18 cellular contexts compared by ENCODE assay signal in genomic region chr2:10555810-10556111, GRCh38.
DNase-seq lines count a peak whose midpoint lies in the region; ATAC-seq, FAIRE-seq and TF ChIP-seq lines count a peak whose summit lies in the region.
"Had no signal": no experiment of that assay in that cellular context is flagged by ENCODE, and none has a peak within 500 bp of the region (broad histone marks: within the 10 kb centered on the region; RNA-seq: fewer than 3 reads in every experiment).

No MANE protein-coding gene starts in this region.

- H3K36me3 ChIP-seq in heart right ventricle (no peaks in the 10 kb centered on the region), H1 (ENCODE audit: control insufficient read depth in 2 of 4, insufficient read depth in 4 of 4, low read length in 3 of 4) (no peaks in the 10 kb centered on the region), esophagus squamous epithelium (peaks cover 0 to under 1% (median 0%) of the 10 kb centered on the region in 3 donors)
- H3K36me3 ChIP-seq: HAP-1 had no signal

- no peak for TF ChIP-seq EP300 in H1 (IDR thresholded peaks at IDR 0.05; ENCODE audit: borderline replicate concordance in 1 of 2, low read depth in 2 of 2, low read length in 2 of 2)

- no peak overlapping the region for H2BK120ac ChIP-seq in H1 (replicated peaks; ENCODE audit: low read depth, low read length)

- ATAC-seq in heart right ventricle (peak in 1 of 8 donors; percentile 2), left ventricle myocardium superior (no peak), HG03045 (IDR thresholded peaks at IDR 0.05; ENCODE audit: unreplicated experiment) (no peak), GM21529 (IDR thresholded peaks at IDR 0.05; ENCODE audit: unreplicated experiment) (no peak)

- H3K56ac ChIP-seq in H1 (replicated peaks; ENCODE audit: insufficient read length, low read depth, low read length), result no peak overlapping the region

- peak overlapping the region; percentile 15; the same call in 1 of the 2 replicates for H4K8ac ChIP-seq in H1 (ENCODE audit: extremely low read depth, insufficient read depth, low read length)

- CTCF ChIA-PET in H1 (lab: Charles Lee; ENCODE audit: partially characterized antibody), result interaction anchor here (0.6 to 2.8 kb wide), 8 partner anchors 9 to 103 kb away, joined by 3 to 11 read pairs (median 4); no protein-coding TSS in a partner anchor

- DNase-seq in heart right ventricle (no peak), left ventricle myocardium superior (no peak), NCI-H2171 (lab: John Stamatoyannopoulos, UW) (peak; percentile 28), H1 (ENCODE audit: low read depth in 1 of 2, low spot score in 2 of 2) (no peak), esophagus squamous epithelium (lab: John Stamatoyannopoulos, UW) (no peak)
- DNase-seq: Caco-2; CD4-positive, alpha-beta T cell; DMS53; DND-41; EL; KG1 had no signal

- H3K14ac ChIP-seq in H1 (ENCODE audit: insufficient read length), result no peak overlapping the region

- H3K27me3 ChIP-seq in heart right ventricle (peaks cover 0 to 8% (median 0%) of the 10 kb centered on the region in 7 donors), H1 (replicated peaks in 1 of 4; ENCODE audit: control insufficient read depth in 3 of 4, extremely low read depth in 1 of 4, insufficient read depth in 3 of 4, low read length in 3 of 4) (no peaks in the 10 kb centered on the region), esophagus squamous epithelium (peaks cover 0 to 11% (median 0%) of the 10 kb centered on the region in 4 donors)

- no peak for TF ChIP-seq CTCF in heart right ventricle (IDR thresholded peaks at IDR 0.05)
- TF ChIP-seq CTCF in H1 (IDR thresholded peaks at IDR 0.05; ENCODE audit: control extremely low read depth in 1 of 3, insufficient read depth in 1 of 3, low read depth in 1 of 3, low read length in 3 of 3), result no peak
- TF ChIP-seq CTCF in esophagus squamous epithelium (IDR thresholded peaks at IDR 0.05), result no peak

- intact Hi-C loops in heart right ventricle (cut with DNase I) (no loop called here), left ventricle myocardium superior (cut with micrococcal nuclease) (no loop called here), esophagus squamous epithelium (cut with DNase I) (no loop called here)

- no peak overlapping the region for H2BK5ac ChIP-seq in H1 (ENCODE audit: low read depth, low read length)

- POLR2A ChIA-PET in H1 (lab: Charles Lee; ENCODE audit: partially characterized antibody), result no interaction called here

- no peak overlapping the region for H2BK15ac ChIP-seq in H1 (ENCODE audit: low read length)

- TF ChIP-seq POLR2A in H1 (IDR thresholded peaks at IDR 0.05; ENCODE audit: control extremely low read depth in 1 of 2, low read depth in 2 of 2, low read length in 2 of 2) (no peak), esophagus squamous epithelium (IDR thresholded peaks at IDR 0.05) (no peak)

- no peak overlapping the region for H3K4me2 ChIP-seq in H1 (ENCODE audit: insufficient read depth in 1 of 2, low read depth in 2 of 2, low read length in 2 of 2)

- peak overlapping the region in 6 of 10 donors; percentile 10 to 65 (median 36) for H3K27ac ChIP-seq in heart right ventricle
- H3K27ac ChIP-seq in H1 (ENCODE audit: low read depth, low read length), result no peak overlapping the region
- H3K27ac ChIP-seq in esophagus squamous epithelium, result no peak overlapping the region
- H3K27ac ChIP-seq: C4-2B had no signal

- H2AK5ac ChIP-seq in H1 (ENCODE audit: low read depth, low read length), result no peak overlapping the region

- H3K9me3 ChIP-seq in heart right ventricle, result peaks cover 0 to 6% (median 0%) of the 10 kb centered on the region in 11 donors
- H3K9me3 ChIP-seq in H1 (ENCODE audit: insufficient read depth in 2 of 2, low read depth in 1 of 2, low read length in 1 of 2), result peaks cover 0 to 3% of the 10 kb centered on the region in 2 experiments; a peak in 1 of 4 replicates
- no peaks in the 10 kb centered on the region for H3K9me3 ChIP-seq in esophagus squamous epithelium
- H3K9me3 ChIP-seq: Caco-2, HAP-1 had no signal

- peak overlapping the region in 1 of 10 donors; percentile 11 for H3K4me3 ChIP-seq in heart right ventricle
- H3K4me3 ChIP-seq in H1 (ENCODE audit: extremely low read depth in 1 of 4, insufficient read depth in 2 of 4, low read depth in 3 of 4, low read length in 4 of 4), result no peak overlapping the region
- no peak overlapping the region for H3K4me3 ChIP-seq in esophagus squamous epithelium
- H3K4me3 ChIP-seq: HAP-1 had no signal

- no peak overlapping the region for H4K91ac ChIP-seq in H1 (replicated peaks; ENCODE audit: insufficient read length, low read length)

- peaks cover 0 to 25% (median 5%) of the 10 kb centered on the region in 9 donors for H3K4me1 ChIP-seq in heart right ventricle
- H3K4me1 ChIP-seq in H1 (replicated peaks in 1 of 4; ENCODE audit: control insufficient read depth in 3 of 4, insufficient read depth in 4 of 4, low read length in 3 of 4), result peaks cover 0 to 7% (median 0%) of the 10 kb centered on the region in 4 experiments; a peak in 2 of 7 replicates
- H3K4me1 ChIP-seq in esophagus squamous epithelium, result peaks cover 0 to 3% (median 0%) of the 10 kb centered on the region in 3 donors
- H3K4me1 ChIP-seq: Caco-2, HAP-1 had no signal

- FAIRE-seq in H1 (lab: Jason Lieb, UNC), result no peak
- FAIRE-seq: G401.6, GM12891, GM18507 had no signal

- TF ChIP-seq RAD21 in H1 (IDR thresholded peaks at IDR 0.05 in 1 of 2, conservative IDR thresholded peaks at IDR 0.05 in 1 of 2; ENCODE audit: low read depth in 2 of 2, low read length in 2 of 2), result no peak

- no peak overlapping the region for H3K18ac ChIP-seq in H1 (ENCODE audit: extremely low read depth, low read length)

- H3K23ac ChIP-seq in H1 (ENCODE audit: insufficient read length), result no peak overlapping the region

- H2BK20ac ChIP-seq in H1 (ENCODE audit: low read length), result no peak overlapping the region

- H3K9ac ChIP-seq in H1 (replicated peaks in 1 of 4; ENCODE audit: extremely low read depth in 1 of 4, low read depth in 3 of 4, low read length in 3 of 4), result no peak overlapping the region

- H2AFZ ChIP-seq in H1 (ENCODE audit: low read length), result no peak overlapping the region

- no peaks in the 10 kb centered on the region for H3K79me1 ChIP-seq in H1 (ENCODE audit: low read depth, low read length)

- H3K23me2 ChIP-seq in H1 (ENCODE audit: low read depth, low read length), result no peaks in the 10 kb centered on the region; the same call in 1 of the 2 replicates

- no peak overlapping the region for H3K4ac ChIP-seq in H1 (replicated peaks; ENCODE audit: insufficient read length, low read depth, low read length)

- H4K20me1 ChIP-seq in H1 (replicated peaks in 1 of 2; ENCODE audit: control insufficient read depth in 1 of 2, insufficient read depth in 2 of 2, low read length in 2 of 2), result no peaks in the 10 kb centered on the region

- H2BK12ac ChIP-seq in H1 (ENCODE audit: low read depth, low read length), result no peak overlapping the region

- H3K79me2 ChIP-seq in H1 (ENCODE audit: control insufficient read depth in 1 of 2, insufficient read depth in 2 of 2, low read length in 2 of 2), result no peaks in the 10 kb centered on the region

- WGBS in heart right ventricle, 2 donors, result 61 to 71% methylated on average over 10 of the region's 10 CpGs
- WGBS in H1 (ENCODE audit: extremely low coverage in 1 of 2, insufficient coverage in 1 of 2, insufficient read length in 1 of 2, insufficient replicate concordance in 2 of 2, low coverage in 1 of 2, low lambda C conversion rate in 2 of 2, missing lambda C conversion rate in 1 of 2), 2 experiments, result 98% methylated on average over 10 of the region's 10 CpGs; no CpG with 5 or more reads in 1 of the 2 experiments
- WGBS in esophagus squamous epithelium, 2 donors, result 77 to 90% methylated on average over 7 to 10 of the region's 10 CpGs

- no peak overlapping the region for H4K5ac ChIP-seq in H1 (ENCODE audit: insufficient read length, low read depth, low read length)

TF ChIP-seq in H1, 55 proteins besides CTCF, POLR2A, EP300 and RAD21:
- TF ChIP-seq SP1 (IDR thresholded peaks at IDR 0.05; ENCODE audit: low read depth, low read length) (no peak), TBP (IDR thresholded peaks at IDR 0.05; ENCODE audit: low read depth, low read length) (no peak), SIX5 (IDR thresholded peaks at IDR 0.05; ENCODE audit: low read depth, low read length) (no peak), PHF8 (conservative IDR thresholded peaks at IDR 0.05; ENCODE audit: low read depth, low read length) (no peak), JUND (IDR thresholded peaks at IDR 0.05; ENCODE audit: low read length) (no peak), EZH2 (IDR thresholded peaks at IDR 0.05; ENCODE audit: low read depth, low read length, severe bottlenecking) (no peak)

Comparison
In these comparisons a context has a peak if more than half of its experiments do, and no peak if none do; other contexts are left out.
1. H3K27ac ChIP-seq: peak in heart right ventricle (6 of 10); none in H1 (single experiment) and esophagus squamous epithelium (0 of 4).